ENCODE assay signal across 9 cellular contexts in genomic region chr17:19379306-19380075, GRCh38. TPM values are rescaled to one million over a fixed set of nuclear protein-coding genes. Genes with fewer than 3 reads are reported as not detected.
DNase-seq lines count a peak whose midpoint lies in the region; ATAC-seq, FAIRE-seq and TF ChIP-seq lines count a peak whose summit lies in the region.
"Had no signal": no experiment of that assay in that cellular context is flagged by ENCODE, and none has a peak within 500 bp of the region (broad histone marks: within the 10 kb centered on the region; RNA-seq: fewer than 3 reads in every experiment).

No MANE protein-coding gene starts in this region.

- peak overlapping the region; percentile 96 for H3K4me2 ChIP-seq in A549

- 0 out of 2 replicates have a peak overlapping the region, but pooled peaks have one; percentile 68 for H3K9ac ChIP-seq in HUES48 (ENCODE audit: low read depth, low read length)

- H3K4me1 Mint-ChIP-seq in chondrocyte (ENCODE audit: low read depth), result peaks cover 58% of the 10 kb centered on the region

- no peaks in the 10 kb centered on the region for H3K9me3 Mint-ChIP-seq in chondrocyte (ENCODE audit: low read depth)

- H3K9me3 ChIP-seq in A549 (no peaks in the 10 kb centered on the region), HUES48 (ENCODE audit: control insufficient read depth, insufficient read depth, low read length) (no peaks in the 10 kb centered on the region), muscle layer of duodenum (ENCODE audit: control insufficient read depth in 1 of 2, low read length in 2 of 2) (no peaks in the 10 kb centered on the region)

- peaks cover 28% of the 10 kb centered on the region for H3K36me3 Mint-ChIP-seq in chondrocyte (ENCODE audit: low read depth)

- TF ChIP-seq POLR2A in A549 (IDR thresholded peaks at IDR 0.05; ENCODE audit: low read length), result no peak

- H3K4me3 ChIP-seq in A549, result peak overlapping the region; percentile 80
- H3K4me3 ChIP-seq in HUES48 (ENCODE audit: low read depth, low read length), result peak overlapping the region; percentile 78
- H3K4me3 ChIP-seq in muscle layer of duodenum (ENCODE audit: low read depth in 1 of 2, low read length in 2 of 2), result peak overlapping the region; percentile 81 to 83

- DNase-seq in A549 (ENCODE audit: low read depth in 1 of 2, low spot score in 1 of 2) (no peak), chondrocyte (ENCODE audit: low spot score) (peak; percentile 39), DMS153 treated with DMSO at 0.1 percent for 48 hours (lab: John Stamatoyannopoulos, UW; ENCODE audit: unreplicated experiment) (no peak), hippocampal formation (lab: John Stamatoyannopoulos, UW) (no peak), SIG-M5 (lab: John Stamatoyannopoulos, UW) (no peak), NCI-H1930 (lab: John Stamatoyannopoulos, UW) (no peak)
- DNase-seq: NCI-H446 treated with DMSO at 0.1 percent for 48 hours had no signal

- CTCF ChIA-PET in A549 (lab: Yijun Ruan, JAX), result interaction anchor here (0.5 to 12.3 kb wide), 10 partner anchors 9 to 575 kb away, joined by 3 to 148 read pairs (median 5); partner anchors contain the start of gene B9D1

- ATAC-seq in A549, result no peak

- peak; percentile 51 for FAIRE-seq in A549 (lab: Jason Lieb, UNC)

- no peaks in the 10 kb centered on the region for H3K27me3 ChIP-seq in HUES48 (ENCODE audit: control insufficient read depth, insufficient read depth, low read length)
- H3K27me3 ChIP-seq in muscle layer of duodenum (ENCODE audit: low read depth, low read length), result no peaks in the 10 kb centered on the region

- TF ChIP-seq CTCF in A549 (IDR thresholded peaks at IDR 0.05), result no peak
- TF ChIP-seq CTCF in chondrocyte (IDR thresholded peaks at IDR 0.05), result peak; percentile 22

- H3K36me3 ChIP-seq in HUES48 (ENCODE audit: control insufficient read depth, insufficient read depth, low read length), result peaks cover 51% of the 10 kb centered on the region
- H3K36me3 ChIP-seq in muscle layer of duodenum (ENCODE audit: control insufficient read depth in 1 of 2, insufficient read depth in 2 of 2, low read length in 2 of 2), result peaks cover 26 to 48% of the 10 kb centered on the region in 2 donors

- H3K27ac ChIP-seq in A549 (peak overlapping the region; percentile 81 to 92; a peak in 5 of 6 replicates), HUES48 (ENCODE audit: low read depth, low read length) (no peak overlapping the region), muscle layer of duodenum (ENCODE audit: low read length) (peak overlapping the region; percentile 82)

- no peak for TF ChIP-seq EP300 in A549 (IDR thresholded peaks at IDR 0.05)

- peaks cover 16% of the 10 kb centered on the region for H3K4me1 ChIP-seq in A549
- peaks cover 3% of the 10 kb centered on the region; the same call in 1 of the 2 replicates for H3K4me1 ChIP-seq in HUES48 (ENCODE audit: control insufficient read depth, insufficient read depth, low read length)
- H3K4me1 ChIP-seq in muscle layer of duodenum (ENCODE audit: control insufficient read depth in 1 of 2, insufficient read depth in 2 of 2, low read length in 2 of 2), result peaks cover 13 to 29% of the 10 kb centered on the region in 2 donors

- H3K27ac Mint-ChIP-seq in chondrocyte (ENCODE audit: unreplicated experiment), result peak overlapping the region; percentile 89

- POLR2A ChIA-PET in A549 (lab: Yijun Ruan, JAX), result no interaction called here

- TF ChIP-seq RAD21 in A549 (conservative IDR thresholded peaks at IDR 0.05 in 1 of 2, IDR thresholded peaks at IDR 0.05 in 1 of 2), result no peak

- WGBS in A549 (ENCODE audit: missing lambda C conversion rate), result 87% methylated on average over 15 of the region's 15 CpGs

- H3K4me3 Mint-ChIP-seq in chondrocyte (ENCODE audit: unreplicated experiment), result peak overlapping the region; percentile 97

- no peaks in the 10 kb centered on the region for H3K27me3 Mint-ChIP-seq in chondrocyte (ENCODE audit: low read depth)

TF ChIP-seq in A549, 52 proteins besides CTCF, POLR2A, EP300 and RAD21:
- TF ChIP-seq PBX3 (IDR thresholded peaks at IDR 0.05) (no peak), KDM1A (IDR thresholded peaks at IDR 0.05; ENCODE audit: low read depth) (no peak), TFCP2L1 (CRISPR knock-in tag; IDR thresholded peaks at IDR 0.05) (no peak), SREBF2 (IDR thresholded peaks at IDR 0.05) (no peak), HOXB5 (CRISPR knock-in tag; IDR thresholded peaks at IDR 0.05) (no peak), JUNB (IDR thresholded peaks at IDR 0.05) (no peak), NR3C1 (IDR thresholded peaks at IDR 0.05) (no peak), TP53 (CRISPR knock-in tag; IDR thresholded peaks at IDR 0.05) (no peak), CHD4 (IDR thresholded peaks at IDR 0.05; ENCODE audit: borderline replicate concordance) (no peak), ZC3H11A (IDR thresholded peaks at IDR 0.05) (no peak), HMGXB4 (CRISPR knock-in tag; IDR thresholded peaks at IDR 0.05; ENCODE audit: borderline replicate concordance) (no peak), RFX5 (IDR thresholded peaks at IDR 0.05) (no peak), RCOR1 (IDR thresholded peaks at IDR 0.05; ENCODE audit: low read depth, low read length) (no peak), HEYL (CRISPR knock-in tag; IDR thresholded peaks at IDR 0.05) (no peak), CHD2 (IDR thresholded peaks at IDR 0.05; ENCODE audit: low read length, partially characterized antibody) (no peak), MYC (IDR thresholded peaks at IDR 0.05; ENCODE audit: borderline replicate concordance, low read length) (no peak), USF2 (IDR thresholded peaks at IDR 0.05) (no peak), EHMT2 (IDR thresholded peaks at IDR 0.05; ENCODE audit: low read depth) (no peak), HDAC2 (IDR thresholded peaks at IDR 0.05) (no peak), RARB (CRISPR knock-in tag; IDR thresholded peaks at IDR 0.05) (no peak)

RNA-seq across cellular contexts. Expression of gene MAPK7, which starts 1.2 kb away (rescaled TPM):
- polyA plus RNA-seq in A549 (2011; rRNA removed), result 7.2 and 10.4 TPM in 2 replicates
- polyA plus RNA-seq in A549 (2012; cell fraction: cytosol; rRNA removed), result 23.8 and 28.0 TPM in 2 replicates
- 37.5 and 53.0 TPM in 2 replicates for polyA plus RNA-seq in A549 (2012; cell fraction: nucleus; rRNA removed)
- 20.1 to 25.8 TPM (median 23.3 TPM) in 3 replicates for polyA plus RNA-seq in A549 (2017; fragmentation: RNase III; extraction: RNeasy Plus Mini Kit Qiagen cat#74134 plus additional on column Dnase treatment)
- polyA minus RNA-seq in A549 (2011; rRNA and poly(A)+ RNA removed), result 32.7 and 43.8 TPM in 2 replicates
- 50.0 to 53.6 TPM (median 52.3 TPM) in 3 replicates for total RNA-seq in chondrocyte

RNA-seq across cellular contexts. Expression of gene MFAP4, which starts 7.5 kb away (rescaled TPM):
- polyA plus RNA-seq in A549 (2011; rRNA removed) (not detected in 2 replicates), A549 (2017; fragmentation: RNase III; extraction: RNeasy Plus Mini Kit Qiagen cat#74134 plus additional on column Dnase treatment) (0.04 to 0.13 TPM (median 0.13 TPM) in 3 replicates)
- polyA plus RNA-seq in A549 (2012; cell fraction: cytosol; rRNA removed), result 0.08 TPM in 1 of 2 replicates, not detected in the other
- polyA plus RNA-seq in A549 (2012; cell fraction: nucleus; rRNA removed), result 0.04 and 0.09 TPM in 2 replicates
- polyA minus RNA-seq in A549 (2011; rRNA and poly(A)+ RNA removed), result not detected in 2 replicates
- 307 to 312 TPM (median 310 TPM) in 3 replicates for total RNA-seq in chondrocyte

RNA-seq across cellular contexts. Expression of gene B9D1, which starts 17.0 kb away (rescaled TPM):
- polyA plus RNA-seq in A549 (2011; rRNA removed) (60.6 and 65.6 TPM in 2 replicates), A549 (2017; fragmentation: RNase III; extraction: RNeasy Plus Mini Kit Qiagen cat#74134 plus additional on column Dnase treatment) (47.6 to 59.4 TPM (median 48.2 TPM) in 3 replicates)
- polyA plus RNA-seq in A549 (2012; cell fraction: cytosol; rRNA removed), result 101 and 112 TPM in 2 replicates
- polyA plus RNA-seq in A549 (2012; cell fraction: nucleus; rRNA removed), result 98.6 and 98.8 TPM in 2 replicates
- polyA minus RNA-seq in A549 (2011; rRNA and poly(A)+ RNA removed), result 80.8 and 98.0 TPM in 2 replicates
- 9.4 to 22.0 TPM (median 9.9 TPM) in 3 replicates for total RNA-seq in chondrocyte

RNA-seq across cellular contexts. Expression of gene RNF112, which starts 31.5 kb away (rescaled TPM):
- polyA plus RNA-seq in A549 (2011; rRNA removed) (0.27 and 0.65 TPM in 2 replicates), A549 (2017; fragmentation: RNase III; extraction: RNeasy Plus Mini Kit Qiagen cat#74134 plus additional on column Dnase treatment) (0.66 to 2.7 TPM (median 1.4 TPM) in 3 replicates)
- 0.15 and 0.21 TPM in 2 replicates for polyA plus RNA-seq in A549 (2012; cell fraction: cytosol; rRNA removed)
- 2.4 and 5.1 TPM in 2 replicates for polyA plus RNA-seq in A549 (2012; cell fraction: nucleus; rRNA removed)
- polyA minus RNA-seq in A549 (2011; rRNA and poly(A)+ RNA removed), result 0.17 TPM in 1 of 2 replicates, not detected in the other
- total RNA-seq in chondrocyte, result 0.67 to 1.5 TPM (median 1.5 TPM) in 3 replicates
